Comparison of ENCODE assay signal across 14 cellular contexts in the genomic region with DNA sequence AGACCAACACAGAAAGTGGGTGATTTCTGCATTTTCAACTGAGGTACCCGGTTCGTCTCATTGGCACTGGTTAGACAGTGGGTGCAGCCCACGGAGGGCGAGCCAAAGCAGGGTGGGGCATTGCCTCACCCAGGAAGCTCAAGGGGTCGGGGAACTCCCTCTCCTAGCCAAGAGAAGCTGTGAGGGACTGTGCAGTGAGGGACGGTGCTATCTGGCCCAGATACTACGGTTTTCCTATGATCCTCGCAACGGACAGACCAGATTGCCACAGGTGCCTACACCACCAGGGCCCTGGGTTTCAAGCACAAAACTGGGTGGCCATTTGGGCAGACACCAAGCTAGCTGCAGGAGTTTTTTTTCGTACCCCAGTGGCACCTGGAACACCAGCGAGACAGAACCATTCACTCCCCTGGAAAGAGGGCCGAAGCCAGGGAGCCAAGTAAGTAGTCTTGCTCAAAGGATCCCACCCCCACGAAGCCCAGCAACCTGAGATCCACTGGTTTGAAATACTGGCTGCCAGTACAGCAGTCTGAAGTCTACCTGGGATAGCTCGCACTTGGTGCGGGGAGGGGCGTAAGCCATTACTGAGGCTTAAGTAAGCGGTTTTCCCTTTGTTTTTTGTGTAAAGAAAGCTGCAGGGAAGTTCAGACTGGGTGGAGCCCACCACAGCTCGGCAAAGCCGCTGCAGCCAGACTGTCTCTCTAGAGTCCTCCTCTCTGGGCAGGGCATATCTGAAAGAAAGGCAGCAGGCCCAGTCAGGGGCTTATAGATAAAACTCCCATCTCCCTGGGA.
"Had no signal": no experiment of that assay in that cellular context is flagged by ENCODE, and none has a peak within 500 bp of the region (broad histone marks: within the 10 kb centered on the region; RNA-seq: fewer than 3 reads in every experiment).

No MANE protein-coding gene starts in this region.

- H3K4me3 Mint-ChIP-seq: dendritic cell treated with granulocyte-macrophage colony-stimulating factor and Interleukin-4, amounts not matched to agents 40 ng/mL and 50 ng/mL, for 4 days; neural crest cell had no signal

- H3K27me3 ChIP-seq: brain microvascular endothelial cell, pancreas had no signal

- H3K9me3 Mint-ChIP-seq: activated naive CD4-positive, alpha-beta T cell treated with anti-CD3 and anti-CD28 coated beads, Interleukin-2, amount 50 U/mL, for 72 hours; dendritic cell treated with granulocyte-macrophage colony-stimulating factor and Interleukin-4, amounts not matched to agents 40 ng/mL and 50 ng/mL, for 4 days; neural crest cell had no signal

- H3K36me3 Mint-ChIP-seq: activated naive CD4-positive, alpha-beta T cell treated with anti-CD3 and anti-CD28 coated beads, Interleukin-2, amount 50 U/mL, for 72 hours had no signal

- H3K4me3 ChIP-seq: esophagus squamous epithelium, pancreas had no signal

- H3K27ac ChIP-seq: brain microvascular endothelial cell, esophagus squamous epithelium, pancreas had no signal

- H3K27ac Mint-ChIP-seq: activated naive CD4-positive, alpha-beta T cell treated with anti-CD3 and anti-CD28 coated beads, Interleukin-2, amount 50 U/mL, for 72 hours; dendritic cell treated with granulocyte-macrophage colony-stimulating factor and Interleukin-4, amounts not matched to agents 40 ng/mL and 50 ng/mL, for 4 days had no signal

- H3K9me3 ChIP-seq: esophagus squamous epithelium, pancreas had no signal

- H3K36me3 ChIP-seq: brain microvascular endothelial cell, esophagus squamous epithelium, pancreas had no signal

- DNase-seq: activated effector memory CD4-positive, alpha-beta T cell treated with anti-CD3 and anti-CD28 coated beads, Interleukin-2, amount 50 U/mL, for 16 hours; activated T-cell treated with anti-CD3 and anti-CD28 coated beads, Interleukin-2, amount 50 U/mL, for 1 hour; amniotic stem cell; brain microvascular endothelial cell; cerebellar nuclear complex; esophagus squamous epithelium; foreskin fibroblast; glutamatergic neuron; kidney; pancreas; stimulated activated CD4-positive, alpha-beta T cell treated with anti-CD3 and anti-CD28 coated beads, Interleukin-15, amount 100 ng/mL, for 24 hours had no signal

- H3K4me1 ChIP-seq: esophagus squamous epithelium, pancreas had no signal
